Comparison of ENCODE assay signal across 14 cellular contexts in genomic region chr18:59871711-59872362, GRCh38. TPM values are rescaled to one million over a fixed set of nuclear protein-coding genes. Genes with fewer than 3 reads are reported as not detected.
DNase-seq lines count a peak whose midpoint lies in the region; ATAC-seq and TF ChIP-seq lines count a peak whose summit lies in the region.
"Had no signal": no experiment of that assay in that cellular context is flagged by ENCODE, and none has a peak within 500 bp of the region (broad histone marks: within the 10 kb centered on the region; RNA-seq: fewer than 3 reads in every experiment).

No MANE protein-coding gene starts in this region.

- no peak overlapping the region for H2AK5ac ChIP-seq in neuronal stem cell (ENCODE audit: low read depth, low read length)

- H2AFZ ChIP-seq in neuronal stem cell (ENCODE audit: low read length): no peak overlapping the region

- H3K27me3 ChIP-seq in neuronal stem cell (ENCODE audit: control insufficient read depth in 3 of 3, insufficient read depth in 3 of 3, low read depth in 1 of 3, low read length in 3 of 3) (no peaks in the 10 kb centered on the region), vagina (no peaks in the 10 kb centered on the region)

- no peak overlapping the region for H2BK120ac ChIP-seq in neuronal stem cell (ENCODE audit: low read depth, low read length)

- no peak overlapping the region for H3K4me3 Mint-ChIP-seq in T-cell
- no peak overlapping the region for H3K4me3 Mint-ChIP-seq in activated CD8-positive, alpha-beta T cell treated with anti-CD3 and anti-CD28 coated beads, Interleukin-2, amount 10 ng/mL, durations not matched to agents 7 days and 5 days
- H3K4me3 Mint-ChIP-seq: B cell had no signal

- no peak for TF ChIP-seq POLR2A in vagina (IDR thresholded peaks at IDR 0.05)

- H3K27ac Mint-ChIP-seq in T-cell: no peak overlapping the region
- H3K27ac Mint-ChIP-seq in activated CD8-positive, alpha-beta T cell treated with anti-CD3 and anti-CD28 coated beads, Interleukin-2, amount 10 ng/mL, durations not matched to agents 7 days and 5 days: no peak overlapping the region
- H3K27ac Mint-ChIP-seq: B cell had no signal

- H3K4me2 ChIP-seq in neuronal stem cell (ENCODE audit: insufficient read depth, low read length, poor library complexity, severe bottlenecking): no peak overlapping the region

- POLR2A ChIA-PET in T-cell (lab: Charles Lee): no interaction called here
- POLR2A ChIA-PET in activated CD8-positive, alpha-beta T cell treated with anti-CD3 and anti-CD28 coated beads, Interleukin-2, amount 10 ng/mL, durations not matched to agents 7 days and 5 days (lab: Charles Lee): no interaction called here

- TF ChIP-seq CTCF in choroid plexus epithelial cell (conservative IDR thresholded peaks at IDR 0.05; ENCODE audit: low read depth, low read length): no peak
- no peak for TF ChIP-seq CTCF in vagina (IDR thresholded peaks at IDR 0.05)

- H3K14ac ChIP-seq in neuronal stem cell (ENCODE audit: low read length): no peak overlapping the region

- H3K9me3 ChIP-seq in neuronal stem cell (replicated peaks in 1 of 2; ENCODE audit: control insufficient read depth in 2 of 2, insufficient read depth in 1 of 2, low read depth in 1 of 2, low read length in 2 of 2): no peaks in the 10 kb centered on the region
- no peaks in the 10 kb centered on the region for H3K9me3 ChIP-seq in vagina

- ATAC-seq in T-cell (replicated peaks in 1 of 4): no peak
- no peak for ATAC-seq in activated CD8-positive, alpha-beta T cell treated with anti-CD3 and anti-CD28 coated beads, Interleukin-2, amount 10 ng/mL, durations not matched to agents 7 days and 5 days
- ATAC-seq: Right ventricle myocardium inferior had no signal

- no peak overlapping the region for H4K91ac ChIP-seq in neuronal stem cell (ENCODE audit: low read depth, low read length, poor library complexity)

- H3K18ac ChIP-seq in neuronal stem cell (ENCODE audit: low read length): no peak overlapping the region

- H3K23ac ChIP-seq in neuronal stem cell (ENCODE audit: low read depth, low read length, poor library complexity): no peak overlapping the region

- no peak overlapping the region for H2BK15ac ChIP-seq in neuronal stem cell (ENCODE audit: low read length)

- no peaks in the 10 kb centered on the region for H3K79me1 ChIP-seq in neuronal stem cell (ENCODE audit: low read depth, low read length)

- no peak overlapping the region for H3K9ac ChIP-seq in neuronal stem cell (ENCODE audit: low read depth, low read length, poor library complexity)

- CTCF ChIA-PET in T-cell (lab: Charles Lee): no interaction called here
- CTCF ChIA-PET in activated CD8-positive, alpha-beta T cell treated with anti-CD3 and anti-CD28 coated beads, Interleukin-2, amount 10 ng/mL, durations not matched to agents 7 days and 5 days (lab: Charles Lee): no interaction called here

- H3K27me3 Mint-ChIP-seq in T-cell: peaks cover 2 to 3% of the 10 kb centered on the region in 2 donors
- H3K27me3 Mint-ChIP-seq in activated CD8-positive, alpha-beta T cell treated with anti-CD3 and anti-CD28 coated beads, Interleukin-2, amount 10 ng/mL, durations not matched to agents 7 days and 5 days (ENCODE audit: low read depth): peaks cover 10% of the 10 kb centered on the region
- H3K27me3 Mint-ChIP-seq: B cell had no signal

- no peak overlapping the region for H3K4ac ChIP-seq in neuronal stem cell (ENCODE audit: low read length)

- peak overlapping the region; percentile 52 for H4K8ac ChIP-seq in neuronal stem cell (ENCODE audit: low read depth, low read length)

- H2BK5ac ChIP-seq in neuronal stem cell (ENCODE audit: low read length): no peak overlapping the region

- no CpG with 5 or more reads among the region's 10 CpGs for WGBS in neuronal stem cell (ENCODE audit: extremely low coverage in 2 of 2, insufficient read length in 2 of 2, insufficient replicate concordance in 1 of 2), 2 donors

- no peak overlapping the region for H2BK12ac ChIP-seq in neuronal stem cell (ENCODE audit: low read length)

- DNase-seq in ELF-1 (ENCODE audit: low read depth, low spot score): peak; percentile 40
- DNase-seq in NCI-H2107 treated with DMSO at 0.1 percent for 48 hours (lab: John Stamatoyannopoulos, UW; ENCODE audit: unreplicated experiment): peak; percentile 87
- DNase-seq in choroid plexus epithelial cell (ENCODE audit: low read depth): peak; percentile 40
- no peak for DNase-seq in neuronal stem cell (ENCODE audit: low spot score)
- no peak for DNase-seq in T-cell
- DNase-seq in activated gamma-delta T cell treated with Interleukin-2 at 50 U/mL for 16 hours: no peak
- no peak for DNase-seq in vagina (ENCODE audit: extremely low spot score in 2 of 2)
- DNase-seq in activated CD8-positive, alpha-beta T cell treated with anti-CD3 and anti-CD28 coated beads, Interleukin-2, amount 10 ng/mL, durations not matched to agents 7 days and 5 days: no peak
- DNase-seq: GDM1, NCI-H1930, NCI-H69 had no signal

- peaks cover 0 to 5% (median 0%) of the 10 kb centered on the region in 3 donors for H3K4me1 Mint-ChIP-seq in T-cell
- H3K4me1 Mint-ChIP-seq in activated CD8-positive, alpha-beta T cell treated with anti-CD3 and anti-CD28 coated beads, Interleukin-2, amount 10 ng/mL, durations not matched to agents 7 days and 5 days (ENCODE audit: low read depth): peaks cover 10% of the 10 kb centered on the region

- H3K27ac ChIP-seq in neuronal stem cell (replicated peaks; ENCODE audit: low read length) (no peak overlapping the region), vagina (no peak overlapping the region)
- H3K27ac ChIP-seq: SK-N-MC had no signal

- no peaks in the 10 kb centered on the region for H3K36me3 Mint-ChIP-seq in T-cell
- H3K36me3 Mint-ChIP-seq in activated CD8-positive, alpha-beta T cell treated with anti-CD3 and anti-CD28 coated beads, Interleukin-2, amount 10 ng/mL, durations not matched to agents 7 days and 5 days (ENCODE audit: low read depth): no peaks in the 10 kb centered on the region

- no peak overlapping the region for H3K4me3 ChIP-seq in choroid plexus epithelial cell (ENCODE audit: low read depth, low read length)
- H3K4me3 ChIP-seq in neuronal stem cell (ENCODE audit: low read length in 2 of 2): no peak overlapping the region
- no peak overlapping the region for H3K4me3 ChIP-seq in vagina
- H3K4me3 ChIP-seq: SK-N-MC had no signal

- intact Hi-C loops in vagina (cut with DNase I): no loop called here

- H3K9me3 Mint-ChIP-seq in T-cell: no peaks in the 10 kb centered on the region
- H3K9me3 Mint-ChIP-seq in activated CD8-positive, alpha-beta T cell treated with anti-CD3 and anti-CD28 coated beads, Interleukin-2, amount 10 ng/mL, durations not matched to agents 7 days and 5 days (ENCODE audit: insufficient read depth): no peaks in the 10 kb centered on the region

- H3K4me1 ChIP-seq in neuronal stem cell (ENCODE audit: control insufficient read depth in 2 of 2, insufficient read depth in 1 of 2, low read depth in 1 of 2, low read length in 2 of 2) (no peaks in the 10 kb centered on the region), vagina (no peaks in the 10 kb centered on the region)

- H3K36me3 ChIP-seq in neuronal stem cell (replicated peaks in 1 of 2; ENCODE audit: control insufficient read depth in 2 of 2, insufficient read depth in 2 of 2, low read length in 2 of 2): no peaks in the 10 kb centered on the region
- H3K36me3 ChIP-seq in vagina: no peaks in the 10 kb centered on the region

RNA-seq across cellular contexts. Expression of gene PMAIP1, which starts 28.0 kb away (rescaled TPM):
- polyA plus RNA-seq in neuronal stem cell (2013, experiment 1 of 2): 1.5 TPM
- 1.6 TPM for polyA plus RNA-seq in neuronal stem cell (2013, experiment 2 of 2)
- total RNA-seq in T-cell (10 to 100 TPM; 17.8 to 81.5 (median 20.4) TPM), vagina (7.4 TPM)
- total RNA-seq in activated CD8-positive, alpha-beta T cell treated with anti-CD3 and anti-CD28 coated beads, Interleukin-2, amount 10 ng/mL, durations not matched to agents 7 days and 5 days: 10 to 100 TPM; 26.4 to 30.5 TPM

Comparison
In these comparisons a context has a peak if more than half of its experiments do, and no peak if none do; other contexts are left out.
1. DNase-seq: peak in ELF-1 (single experiment), NCI-H2107 treated with DMSO at 0.1 percent for 48 hours (single experiment) and choroid plexus epithelial cell (single experiment); none in neuronal stem cell (single experiment), T-cell (0 of 34), activated gamma-delta T cell treated with Interleukin-2 at 50 U/mL for 16 hours (single experiment), vagina (0 of 2) and activated CD8-positive, alpha-beta T cell treated with anti-CD3 and anti-CD28 coated beads, Interleukin-2, amount 10 ng/mL, durations not matched to agents 7 days and 5 days (single experiment).